In genomic region chr4:102449751-102450352, GRCh38 we compare ENCODE assay signal across 8 cellular contexts. TPM values are rescaled to one million over a fixed set of nuclear protein-coding genes. Genes with fewer than 3 reads are reported as not detected.
DNase-seq lines count a peak whose midpoint lies in the region; ATAC-seq, FAIRE-seq and TF ChIP-seq lines count a peak whose summit lies in the region.

No MANE protein-coding gene starts in this region.

- POLR2A ChIA-PET in GM12878 (lab: Charles Lee), result no interaction called here

- no peaks in the 10 kb centered on the region for H3K4me1 ChIP-seq in GM12878 (ENCODE audit: control insufficient read depth, insufficient read depth, low read length)

- H3K9me3 ChIP-seq in SK-N-MC (ENCODE audit: low read depth, low read length) (no peaks in the 10 kb centered on the region), GM12878 (replicated peaks; ENCODE audit: control insufficient read depth, insufficient read depth, low read length) (no peaks in the 10 kb centered on the region)

- H3K27ac ChIP-seq in SK-N-MC, result no peak overlapping the region
- H3K27ac ChIP-seq in GM12878 (ENCODE audit: control insufficient read depth, insufficient read depth), result no peak overlapping the region

- no peak overlapping the region for H3K4me3 Mint-ChIP-seq in immature natural killer cell

- peak; percentile 60 to 85 (median 63); a peak in 5 of 6 replicates for TF ChIP-seq CTCF in GM12878 (IDR thresholded peaks at IDR 0.05 in 2 of 3, conservative IDR thresholded peaks at IDR 0.05 in 1 of 3; ENCODE audit: control insufficient read depth in 2 of 3, extremely low read depth in 1 of 3, insufficient read depth in 1 of 3, low read depth in 3 of 3, low read length in 3 of 3)

- TF ChIP-seq POLR2A in GM12878 (IDR thresholded peaks at IDR 0.05; ENCODE audit: low read depth, low read length), result no peak

- no peaks in the 10 kb centered on the region for H4K20me1 ChIP-seq in GM12878 (ENCODE audit: control insufficient read depth, insufficient read depth)

- H3K27me3 Mint-ChIP-seq in immature natural killer cell (ENCODE audit: low read depth in 3 of 3), result peaks cover 0 to 2% (median 0%) of the 10 kb centered on the region in 3 donors

- no peaks in the 10 kb centered on the region for H3K79me2 ChIP-seq in GM12878 (ENCODE audit: control insufficient read depth, insufficient read depth, low read length)

- SMC1A ChIA-PET in GM12878 (lab: Charles Lee; ENCODE audit: uncharacterized antibody, unreplicated experiment), result interaction anchor here (1.5 to 2.9 kb wide), 4 partner anchors 160 to 642 kb away, joined by 3 to 39 read pairs (median 11); no protein-coding TSS in a partner anchor

- peak; percentile 98 for TF ChIP-seq RAD21 in GM12878 (IDR thresholded peaks at IDR 0.05; ENCODE audit: insufficient read depth, low read depth, low read length)

- in situ Hi-C loops in GM12878 (cut with MboI), result loop anchor here (5.0 kb wide), 2 partner anchors 172 to 637 kb away; no protein-coding TSS in a partner anchor

- no peaks in the 10 kb centered on the region for H3K36me3 Mint-ChIP-seq in immature natural killer cell

- no peak overlapping the region for H2AFZ ChIP-seq in GM12878 (ENCODE audit: control insufficient read depth, low read depth, low read length)

- no peaks in the 10 kb centered on the region for H3K9me3 Mint-ChIP-seq in immature natural killer cell

- H3K9ac ChIP-seq in SK-N-MC (ENCODE audit: insufficient read length) (no peak overlapping the region), GM12878 (ENCODE audit: control insufficient read depth, insufficient read depth, low read length) (no peak overlapping the region)

- ATAC-seq in GM21825 (IDR thresholded peaks at IDR 0.05; ENCODE audit: unreplicated experiment) (peak; percentile 59), GM12878 (peak; percentile 94)

- no peak for TF ChIP-seq EP300 in GM12878 (IDR thresholded peaks at IDR 0.05; ENCODE audit: borderline replicate concordance in 1 of 2, control insufficient read depth in 1 of 2, low read depth in 2 of 2, low read length in 2 of 2)

- no TSS peak for BruUV-seq in GM12878 (replicated peaks; lab: Mats Ljungman, UMichigan)

- no peaks in the 10 kb centered on the region for H3K36me3 ChIP-seq in SK-N-MC (ENCODE audit: insufficient read depth, low read length)
- no peaks in the 10 kb centered on the region for H3K36me3 ChIP-seq in GM12878 (ENCODE audit: control insufficient read depth in 2 of 2, insufficient read depth in 2 of 2, low read length in 1 of 2)

- intact Hi-C loops in GM12878 (cut with micrococcal nuclease; ENCODE audit: unreplicated experiment), result loop anchor here (1.0 to 5.0 kb wide), 3 partner anchors 175 to 642 kb away; no protein-coding TSS in a partner anchor

- no peak for FAIRE-seq in GM12878 (lab: Jason Lieb, UNC)

- no peak overlapping the region for H3K27ac Mint-ChIP-seq in immature natural killer cell

- WGBS in GM12878 (ENCODE audit: insufficient coverage, insufficient replicate concordance, low lambda C conversion rate, missing lambda C conversion rate), result 20% methylated on average over 4 of the region's 4 CpGs

- no peak overlapping the region for H3K4me2 ChIP-seq in GM12878 (ENCODE audit: control insufficient read depth, insufficient read depth)

- DNase-seq in ELR (ENCODE audit: low read depth) (peak; percentile 69), MV-4-11 (lab: John Stamatoyannopoulos, UW) (peak; percentile 61), SK-N-MC (ENCODE audit: low read depth, low spot score) (peak; percentile 42), GM12878 (ENCODE audit: low read depth, low spot score) (peak; percentile 45), immature natural killer cell (peak; percentile 41 to 59 (median 56)), ecto neural progenitor cell (ENCODE audit: low spot score) (no peak)
- peak; percentile 35 for DNase-seq in stimulated activated CD4-positive, alpha-beta T cell treated with anti-CD3 and anti-CD28 coated beads, Interleukin-2, amount 100 ng/mL, for 4 hours (ENCODE audit: low read depth)

- CTCF ChIA-PET in GM12878 (lab: Yijun Ruan, JAX), result interaction anchor here (1.0 to 3.6 kb wide), 7 partner anchors 9 to 642 kb away, joined by 3 to 34 read pairs (median 5); no protein-coding TSS in a partner anchor

- H3K4me3 ChIP-seq in SK-N-MC (no peak overlapping the region), GM12878 (no peak overlapping the region)

- RAD21 ChIA-PET in GM12878 (lab: Charles Lee; ENCODE audit: unreplicated experiment), result interaction anchor here (1.1 to 1.4 kb wide), 2 partner anchors 363 to 561 kb away, joined by 3 to 4 read pairs; no protein-coding TSS in a partner anchor

- peaks cover 12 to 15% of the 10 kb centered on the region in 2 donors for H3K4me1 Mint-ChIP-seq in immature natural killer cell

- no peaks in the 10 kb centered on the region for H3K27me3 ChIP-seq in GM12878 (replicated peaks in 1 of 2; ENCODE audit: control insufficient read depth in 2 of 2, insufficient read depth in 2 of 2, low read length in 1 of 2)

TF ChIP-seq in GM12878, 131 proteins besides CTCF, POLR2A, EP300 and RAD21:
- TF ChIP-seq SMC3 (IDR thresholded peaks at IDR 0.05; ENCODE audit: borderline replicate concordance, low read length), result peak; percentile 97
- no peak for TF ChIP-seq SMAD1 (IDR thresholded peaks at IDR 0.05; ENCODE audit: low read depth, partially characterized antibody)
- TF ChIP-seq FOXM1 (IDR thresholded peaks at IDR 0.05; ENCODE audit: low read depth, low read length), result 0 out of 2 replicates have a peak, but pooled peaks have one; percentile 35
- peak; percentile 57; the same call in 1 of the 2 replicates for TF ChIP-seq YY1 (IDR thresholded peaks at IDR 0.05; ENCODE audit: low read depth, low read length)
- no peak for TF ChIP-seq ZNF24 (IDR thresholded peaks at IDR 0.05)
- TF ChIP-seq RB1 (IDR thresholded peaks at IDR 0.05; ENCODE audit: borderline replicate concordance), result 0 out of 2 replicates have a peak, but pooled peaks have one; percentile 30
- TF ChIP-seq JUND (IDR thresholded peaks at IDR 0.05; ENCODE audit: low read depth, low read length), result no peak

RNA-seq across cellular contexts. Expression of gene NFKB1, which starts 51.3 kb away (rescaled TPM):
- total RNA-seq in GM12878 (2013; cell fraction: nucleolus; rRNA removed), result 92.3 and 97.9 TPM in 2 replicates
- total RNA-seq in GM12878 (2014; rRNA removed) (51.0 and 53.0 TPM in 2 replicates), GM12878 (2014; rRNA removed; fragmentation: Illumina TruSeq; extraction: Trizol) (67.4 and 68.6 TPM in 2 replicates), GM12878 (2021) (106 and 110 TPM in 2 replicates)
- polyA plus RNA-seq in GM12878 (2011; ENCODE audit: low read depth), result 43.4 TPM
- polyA plus RNA-seq in GM12878 (2011; rRNA removed) (67.0 and 69.7 TPM in 2 replicates), GM12878 (2014; fragmentation: Illumina TruSeq; extraction: Trizol) (82.1 and 85.3 TPM in 2 replicates), GM12878 (2014; fragmentation: Nextera tagmentation; extraction: Ambion mirVana) (10 to 100 TPM; 20.8 to 32.7 TPM), GM12878 (2014; rRNA removed) (61.6 and 62.3 TPM in 2 replicates), GM12878 (2016; fragmentation: Nextera tagmentation; extraction: Ambion mirVana) (1 to 10 TPM; 8.7 to 9.0 TPM), immature natural killer cell (10 to 100 TPM in 1 of 3 donors, 1 to 10 TPM in 2; 9.4 to 16.0 (median 9.4) TPM)
- polyA plus RNA-seq in GM12878 (2011; cell fraction: cytosol; rRNA removed), result 66.5 and 76.6 TPM in 2 replicates
- 68.3 and 72.4 TPM in 2 replicates for polyA plus RNA-seq in GM12878 (2011; cell fraction: nucleus; rRNA removed)
- polyA plus RNA-seq in GM12878 (2012), result 46.4 and 59.8 TPM in 2 replicates
- 104 and 111 TPM in 2 replicates for polyA minus RNA-seq in GM12878 (2011; rRNA and poly(A)+ RNA removed)
- polyA minus RNA-seq in GM12878 (2011; cell fraction: cytosol; rRNA and poly(A)+ RNA removed), result 35.4 and 41.8 TPM in 2 replicates
- polyA minus RNA-seq in GM12878 (2011; cell fraction: nucleus; rRNA and poly(A)+ RNA removed), result 42.3 and 64.8 TPM in 2 replicates
